In genomic region chr9:77449177-77450092, GRCh38 we compare ENCODE assay signal across 12 cellular contexts.
DNase-seq lines count a peak whose midpoint lies in the region; ATAC-seq and TF ChIP-seq lines count a peak whose summit lies in the region.
"Had no signal": no experiment of that assay in that cellular context is flagged by ENCODE, and none has a peak within 500 bp of the region (broad histone marks: within the 10 kb centered on the region; RNA-seq: fewer than 3 reads in every experiment).

No MANE protein-coding gene starts in this region.

- no peak overlapping the region for H2AFZ ChIP-seq in IMR-90 (replicated peaks; ENCODE audit: low read length, poor library complexity)
- no peak overlapping the region for H2AFZ ChIP-seq in mesenchymal stem cell (ENCODE audit: low read depth, low read length)

- H3K9me1 ChIP-seq in IMR-90 (ENCODE audit: insufficient read depth, low read length) = no peaks in the 10 kb centered on the region

- H3K4me1 ChIP-seq in IMR-90 (ENCODE audit: control insufficient read depth, insufficient read depth, low read length) (no peaks in the 10 kb centered on the region), mesenchymal stem cell (ENCODE audit: control insufficient read depth, insufficient read depth, low read depth, low read length) (peaks cover 3% of the 10 kb centered on the region)
- H3K4me1 ChIP-seq: gastroesophageal sphincter had no signal

- dilution Hi-C loops in IMR-90 (cut with HindIII; ENCODE audit: low sequenced_read_pairs, unreplicated experiment) = no loop called here

- no peak for TF ChIP-seq POLR2A in IMR-90 (IDR thresholded peaks at IDR 0.05; ENCODE audit: low read depth, low read length)

- peak overlapping the region; percentile 23 for H2AK9ac ChIP-seq in IMR-90 (replicated peaks; ENCODE audit: low read depth, low read length, poor library complexity)

- H4K5ac ChIP-seq in IMR-90 (ENCODE audit: low read depth, low read length) = no peak overlapping the region

- H3K14ac ChIP-seq in IMR-90 (replicated peaks; ENCODE audit: low read depth, low read length) = no peak overlapping the region
- no peak overlapping the region for H3K14ac ChIP-seq in mesenchymal stem cell (ENCODE audit: low read length in 2 of 2)

- in situ Hi-C loops in IMR-90 (cut with MboI; ENCODE audit: low sequenced_read_pairs) = no loop called here

- CTCF ChIA-PET in IMR-90 (lab: Yijun Ruan, JAX) = interaction anchor here (1.7 kb wide), 2 partner anchors 9 to 16 kb away, joined by 4 to 6 read pairs; no protein-coding TSS in a partner anchor

- no peak overlapping the region for H2BK5ac ChIP-seq in IMR-90 (ENCODE audit: low read depth, low read length, poor library complexity, severe bottlenecking)
- H2BK5ac ChIP-seq in mesenchymal stem cell (ENCODE audit: low read depth, low read length, poor library complexity, severe bottlenecking) = no peak overlapping the region

- no peak overlapping the region for H2BK120ac ChIP-seq in IMR-90 (ENCODE audit: low read depth, low read length)
- H2BK120ac ChIP-seq in mesenchymal stem cell (ENCODE audit: low read depth, low read length) = no peak overlapping the region

- no peaks in the 10 kb centered on the region for H4K20me1 ChIP-seq in IMR-90 (ENCODE audit: insufficient read depth, low read length)

- intact Hi-C loops in IMR-90 (cut with micrococcal nuclease) = loop anchor here (10.0 kb wide), 1 partner anchor 785 kb away; the partner anchor contains the start of gene CEP78

- H3K23ac ChIP-seq in IMR-90 (ENCODE audit: low read depth, low read length) (no peak overlapping the region), mesenchymal stem cell (ENCODE audit: low read length in 2 of 2) (no peak overlapping the region)

- H4K8ac ChIP-seq in IMR-90 (ENCODE audit: low read depth in 2 of 2, low read length in 2 of 2) (no peak overlapping the region), mesenchymal stem cell (ENCODE audit: low read length) (no peak overlapping the region)

- POLR2A ChIA-PET in IMR-90 (lab: Charles Lee; ENCODE audit: unreplicated experiment) = no interaction called here

- no peak overlapping the region for H2BK12ac ChIP-seq in mesenchymal stem cell (ENCODE audit: low read length in 2 of 2)

- TF ChIP-seq CTCF in AG09309 (IDR thresholded peaks at IDR 0.05; ENCODE audit: control insufficient read depth, insufficient read depth, low read depth, low read length, missing control alignments) (no peak), IMR-90 (conservative IDR thresholded peaks at IDR 0.05; ENCODE audit: low read depth, low read length) (no peak)

- BruUV-seq in IMR-90 (replicated peaks; lab: Mats Ljungman, UMichigan) = no TSS peak

- peak; percentile 25 for DNase-seq in AG09309 (ENCODE audit: low read depth)
- peak; percentile 84 for DNase-seq in IMR-90
- DNase-seq in brain pericyte (ENCODE audit: low read depth, low spot score) = peak; percentile 48
- peak; percentile 79 for DNase-seq in mesenchymal stem cell
- DNase-seq in caudate nucleus (lab: John Stamatoyannopoulos, UW) = no peak
- DNase-seq: activated T-cell treated with anti-CD3 and anti-CD28 coated beads for 4 hours; CD8-positive, alpha-beta memory T cell; spleen had no signal

- H3K36me3 ChIP-seq in IMR-90 (ENCODE audit: control insufficient read depth, insufficient read depth, low read length) (no peaks in the 10 kb centered on the region), mesenchymal stem cell (ENCODE audit: control insufficient read depth in 1 of 2, insufficient read depth in 2 of 2, low read depth in 1 of 2, low read length in 2 of 2) (no peaks in the 10 kb centered on the region)
- H3K36me3 ChIP-seq: gastroesophageal sphincter, spleen had no signal

- H3K4me3 ChIP-seq in AG09309 (ENCODE audit: control insufficient read depth, low read depth, low read length) (no peak overlapping the region), IMR-90 (ENCODE audit: insufficient read depth, low read depth, low read length) (no peak overlapping the region), mesenchymal stem cell (ENCODE audit: insufficient read depth in 1 of 2, low read depth in 1 of 2, low read length in 2 of 2) (no peak overlapping the region)
- H3K4me3 ChIP-seq: gastroesophageal sphincter, spleen had no signal

- peak; percentile 46 for ATAC-seq in IMR-90 (ENCODE audit: low read depth)
- ATAC-seq in HG03039 (IDR thresholded peaks at IDR 0.05; ENCODE audit: unreplicated experiment) = no peak
- ATAC-seq in HG02884 (IDR thresholded peaks at IDR 0.05; ENCODE audit: unreplicated experiment) = no peak
- ATAC-seq in GM21515 (IDR thresholded peaks at IDR 0.05; ENCODE audit: unreplicated experiment) = no peak
- ATAC-seq: gastroesophageal sphincter had no signal

- TF ChIP-seq RAD21 in IMR-90 (IDR thresholded peaks at IDR 0.05; ENCODE audit: low read length) = no peak

- H2BK20ac ChIP-seq in IMR-90 (ENCODE audit: low read depth, low read length) = no peak overlapping the region

- no peak overlapping the region for H3K18ac ChIP-seq in IMR-90 (ENCODE audit: low read depth, low read length)
- H3K18ac ChIP-seq in mesenchymal stem cell (ENCODE audit: low read depth in 1 of 2, low read length in 2 of 2) = no peak overlapping the region

- no peaks in the 10 kb centered on the region; the same call in none of the 2 replicates for H3K27me3 ChIP-seq in IMR-90 (ENCODE audit: control insufficient read depth, insufficient read depth, low read length)
- no peaks in the 10 kb centered on the region for H3K27me3 ChIP-seq in mesenchymal stem cell (ENCODE audit: control insufficient read depth in 1 of 2, insufficient read depth in 1 of 2, low read length in 2 of 2)
- H3K27me3 ChIP-seq: gastroesophageal sphincter, spleen had no signal

- H3K4me2 ChIP-seq in IMR-90 (ENCODE audit: low read depth, low read length) = no peak overlapping the region
- H3K4me2 ChIP-seq in mesenchymal stem cell (ENCODE audit: low read length, poor library complexity, severe bottlenecking) = no peak overlapping the region

- WGBS in IMR-90 (ENCODE audit: extremely low coverage in 2 of 2, insufficient read length in 1 of 2), 2 experiments = 100% methylated on average over 3 of the region's 12 CpGs; no CpG with 5 or more reads in 1 of the 2 experiments
- WGBS in mesenchymal stem cell = 68% methylated on average over 10 of the region's 12 CpGs

- H3K4ac ChIP-seq in IMR-90 (ENCODE audit: low read depth, low read length) = no peak overlapping the region
- no peak overlapping the region for H3K4ac ChIP-seq in mesenchymal stem cell (ENCODE audit: low read depth in 1 of 2, low read length in 2 of 2)

- H3K9ac ChIP-seq in IMR-90 (ENCODE audit: low read depth, low read length) (no peak overlapping the region), mesenchymal stem cell (ENCODE audit: low read length) (no peak overlapping the region)

- H3K9me3 ChIP-seq in IMR-90 (ENCODE audit: control insufficient read depth, insufficient read depth, low read length) (peaks cover 4% of the 10 kb centered on the region), mesenchymal stem cell (ENCODE audit: control insufficient read depth, low read length) (no peaks in the 10 kb centered on the region)

- H3K27ac ChIP-seq in IMR-90 (ENCODE audit: insufficient read depth, low read length) (no peak overlapping the region), mesenchymal stem cell (ENCODE audit: low read length, poor library complexity, severe bottlenecking) (no peak overlapping the region), caudate nucleus (ENCODE audit: low read depth, low read length) (no peak overlapping the region)
- H3K27ac ChIP-seq: gastroesophageal sphincter, spleen had no signal

- no peak overlapping the region for H4K91ac ChIP-seq in IMR-90 (ENCODE audit: insufficient read depth, low read depth, low read length)
- H4K91ac ChIP-seq in mesenchymal stem cell (ENCODE audit: low read length) = no peak overlapping the region

- no peak overlapping the region for H2BK15ac ChIP-seq in IMR-90 (ENCODE audit: low read depth, low read length)
- no peak overlapping the region for H2BK15ac ChIP-seq in mesenchymal stem cell (ENCODE audit: low read depth, poor library complexity, severe bottlenecking)

- H3K79me1 ChIP-seq in IMR-90 (ENCODE audit: low read depth in 1 of 2, low read length in 2 of 2) (no peaks in the 10 kb centered on the region), mesenchymal stem cell (replicated peaks; ENCODE audit: low read length, poor library complexity, severe bottlenecking) (no peaks in the 10 kb centered on the region)

- no peak overlapping the region for H3K56ac ChIP-seq in IMR-90 (ENCODE audit: extremely low read depth, insufficient read depth, low read length)

- H2AK5ac ChIP-seq in IMR-90 (ENCODE audit: low read depth, low read length) = no peak overlapping the region
- H2AK5ac ChIP-seq in mesenchymal stem cell (ENCODE audit: low read length, severe bottlenecking) = no peak overlapping the region

TF ChIP-seq in IMR-90, 13 proteins besides CTCF, POLR2A, EP300 and RAD21:
- TF ChIP-seq USF2 (IDR thresholded peaks at IDR 0.05; ENCODE audit: low read depth, low read length) (no peak), FOS (IDR thresholded peaks at IDR 0.05; ENCODE audit: low read depth, low read length) (peak; percentile 58; the same call in 1 of the 2 replicates), RFX5 (IDR thresholded peaks at IDR 0.05; ENCODE audit: low read depth, low read length) (no peak), CEBPB (IDR thresholded peaks at IDR 0.05; ENCODE audit: low read depth, low read length) (no peak), MXI1 (IDR thresholded peaks at IDR 0.05; ENCODE audit: borderline replicate concordance, low read depth, low read length) (no peak), CHD1 (IDR thresholded peaks at IDR 0.05; ENCODE audit: low read depth, low read length) (no peak)

Comparison
In these comparisons a context has a peak if more than half of its experiments do, and no peak if none do; other contexts are left out.
1. DNase-seq: peak in AG09309 (single experiment), IMR-90 (single experiment), brain pericyte (single experiment) and mesenchymal stem cell (single experiment); none in caudate nucleus (0 of 61).